Comparison of ENCODE assay signal across 12 cellular contexts in genomic region chr5:176530406-176530982, GRCh38. TPM values are rescaled to one million over a fixed set of nuclear protein-coding genes. Genes with fewer than 3 reads are reported as not detected.
DNase-seq lines count a peak whose midpoint lies in the region; ATAC-seq and TF ChIP-seq lines count a peak whose summit lies in the region.
"Had no signal": no experiment of that assay in that cellular context is flagged by ENCODE, and none has a peak within 500 bp of the region (broad histone marks: within the 10 kb centered on the region; RNA-seq: fewer than 3 reads in every experiment).

No MANE protein-coding gene starts in this region.

- H4K20me1 ChIP-seq in DOHH2 (ENCODE audit: control insufficient read depth, insufficient read depth, low read depth, low read length): peaks cover 14% of the 10 kb centered on the region

- H3K27me3 ChIP-seq in DOHH2 (ENCODE audit: control insufficient read depth, low read length): no peaks in the 10 kb centered on the region
- no peaks in the 10 kb centered on the region for H3K27me3 ChIP-seq in Peyer's patch
- no peaks in the 10 kb centered on the region for H3K27me3 ChIP-seq in prostate gland (replicated peaks; ENCODE audit: insufficient read depth)
- H3K27me3 ChIP-seq: suprapubic skin had no signal

- peak overlapping the region; percentile 67 for H3K4me3 Mint-ChIP-seq in stimulated activated effector memory CD8-positive, alpha-beta T cell treated with anti-CD3 and anti-CD28 coated beads, Interleukin-12 subunit alpha, Interleukin-12 subunit beta, amount 100 ng/mL, for 72 hours

- H3K36me3 Mint-ChIP-seq in stimulated activated effector memory CD8-positive, alpha-beta T cell treated with anti-CD3 and anti-CD28 coated beads, Interleukin-12 subunit alpha, Interleukin-12 subunit beta, amount 100 ng/mL, for 72 hours: peaks cover 72% of the 10 kb centered on the region

- WGBS in prostate gland: 72% methylated on average over 17 of the region's 26 CpGs

- peaks cover 45% of the 10 kb centered on the region for H3K79me2 ChIP-seq in DOHH2 (ENCODE audit: control insufficient read depth, low read length)

- ATAC-seq in stimulated activated effector memory CD8-positive, alpha-beta T cell treated with anti-CD3 and anti-CD28 coated beads, Interleukin-12 subunit alpha, Interleukin-12 subunit beta, amount 100 ng/mL, for 72 hours: no peak
- no peak for ATAC-seq in GM21515 (IDR thresholded peaks at IDR 0.05; ENCODE audit: unreplicated experiment)

- H3K36me3 ChIP-seq in DOHH2 (ENCODE audit: control insufficient read depth, low read length) (peaks cover 82% of the 10 kb centered on the region), Peyer's patch (peaks cover 0 to 53% (median 3%) of the 10 kb centered on the region in 3 donors), prostate gland (peaks cover 0 to 23% of the 10 kb centered on the region in 2 donors)

- H3K9me3 ChIP-seq in DOHH2 (ENCODE audit: control insufficient read depth, insufficient read depth, low read length): no peaks in the 10 kb centered on the region
- H3K9me3 ChIP-seq in Peyer's patch: no peaks in the 10 kb centered on the region
- no peaks in the 10 kb centered on the region for H3K9me3 ChIP-seq in prostate gland
- H3K9me3 ChIP-seq: suprapubic skin had no signal

- H3K4me1 Mint-ChIP-seq in stimulated activated effector memory CD8-positive, alpha-beta T cell treated with anti-CD3 and anti-CD28 coated beads, Interleukin-12 subunit alpha, Interleukin-12 subunit beta, amount 100 ng/mL, for 72 hours: peaks cover 54% of the 10 kb centered on the region

- TF ChIP-seq CTCF in DOHH2 (IDR thresholded peaks at IDR 0.05; ENCODE audit: low read depth, low read length, poor library complexity, severe bottlenecking) (no peak), Peyer's patch (IDR thresholded peaks at IDR 0.05) (no peak), prostate gland (IDR thresholded peaks at IDR 0.05) (no peak)

- intact Hi-C loops in prostate gland (cut with DNase I): no loop called here

- H3K4me1 ChIP-seq in DOHH2 (ENCODE audit: control insufficient read depth, low read length) (peaks cover 83% of the 10 kb centered on the region), Peyer's patch (peaks cover 19 to 64% (median 41%) of the 10 kb centered on the region in 4 donors), prostate gland (replicated peaks) (peaks cover 14% of the 10 kb centered on the region)

- no peaks in the 10 kb centered on the region for H3K9me2 ChIP-seq in DOHH2 (replicated peaks; ENCODE audit: control insufficient read depth, low read length)

- DNase-seq in Peyer's patch (no peak), mucosa of gallbladder (ENCODE audit: low spot score) (no peak), prostate gland (ENCODE audit: low spot score) (no peak)
- DNase-seq in stimulated activated effector memory CD8-positive, alpha-beta T cell treated with anti-CD3 and anti-CD28 coated beads, Interleukin-12 subunit alpha, Interleukin-12 subunit beta, amount 100 ng/mL, for 72 hours (ENCODE audit: low spot score in 2 of 2): no peak
- DNase-seq: activated CD4-positive, alpha-beta T cell treated with anti-CD3 and anti-CD28 coated beads, Interleukin-2, amount 50 U/mL, for 4 hours; Calu3; NCI-H2107 had no signal

- H3K4me3 ChIP-seq in DOHH2 (ENCODE audit: low read length): peak overlapping the region; percentile 56
- peak overlapping the region in 2 of 4 donors; percentile 22 to 24 for H3K4me3 ChIP-seq in Peyer's patch
- H3K4me3 ChIP-seq in prostate gland: no peak overlapping the region
- H3K4me3 ChIP-seq: SK-N-MC, suprapubic skin had no signal

- no peaks in the 10 kb centered on the region for H3K9me3 Mint-ChIP-seq in stimulated activated effector memory CD8-positive, alpha-beta T cell treated with anti-CD3 and anti-CD28 coated beads, Interleukin-12 subunit alpha, Interleukin-12 subunit beta, amount 100 ng/mL, for 72 hours

- peak overlapping the region; percentile 87 for H3K4me2 ChIP-seq in DOHH2 (ENCODE audit: low read length)

- TF ChIP-seq POLR2A in Peyer's patch (IDR thresholded peaks at IDR 0.05) (no peak), prostate gland (IDR thresholded peaks at IDR 0.05) (no peak)

- peaks cover 24% of the 10 kb centered on the region for H3F3A ChIP-seq in DOHH2 (ENCODE audit: control insufficient read depth, insufficient read depth)

- H3K27ac ChIP-seq in DOHH2 (ENCODE audit: low read depth, low read length): peak overlapping the region; percentile 96
- H3K27ac ChIP-seq in Peyer's patch: peak overlapping the region in 3 of 4 donors; percentile 17 to 84 (median 23)
- H3K27ac ChIP-seq in cingulate gyrus (ENCODE audit: low read depth, low read length): peak overlapping the region; percentile 79
- H3K27ac ChIP-seq in prostate gland: no peak overlapping the region
- H3K27ac ChIP-seq: SK-N-MC, suprapubic skin had no signal

- peak overlapping the region; percentile 86 for H3K27ac Mint-ChIP-seq in stimulated activated effector memory CD8-positive, alpha-beta T cell treated with anti-CD3 and anti-CD28 coated beads, Interleukin-12 subunit alpha, Interleukin-12 subunit beta, amount 100 ng/mL, for 72 hours

RNA-seq across cellular contexts. Expression of gene RNF44, which starts 6.7 kb away (rescaled TPM):
- 100 to 1,000 TPM in 1 of 4 donors, 10 to 100 TPM in 3; 46.4 to 114 (median 65.3) TPM for total RNA-seq in Peyer's patch
- 74.9 TPM for total RNA-seq in mucosa of gallbladder
- total RNA-seq in prostate gland: 10 to 100 TPM; 26.4 to 43.3 TPM

RNA-seq across cellular contexts. Expression of gene CDHR2, which starts 18.6 kb away (rescaled TPM):
- 100 to 1,000 TPM in 3 of 4 donors, 10 to 100 TPM in 1; 39.6 to 823 (median 613) TPM for total RNA-seq in Peyer's patch
- 65.7 TPM for total RNA-seq in mucosa of gallbladder
- 1 to 10 TPM in 1 of 2 donors, not detected in 1; 1.1 TPM for total RNA-seq in prostate gland

Comparison
In these comparisons a context has a peak if more than half of its experiments do, and no peak if none do; other contexts are left out.
1. H3K27ac ChIP-seq: peak in DOHH2 (single experiment), Peyer's patch (3 of 4) and cingulate gyrus (single experiment); none in prostate gland (0 of 2).
2. RNA of gene CDHR2, which starts 18.6 kb away (total RNA-seq): 39.6 to 823 TPM in Peyer's patch and 65.7 TPM in mucosa of gallbladder (single experiment); 1.1 TPM in prostate gland; every median in the first group is over 10 times any median in the second.